8 cellular contexts compared by ENCODE assay signal in the genomic region with DNA sequence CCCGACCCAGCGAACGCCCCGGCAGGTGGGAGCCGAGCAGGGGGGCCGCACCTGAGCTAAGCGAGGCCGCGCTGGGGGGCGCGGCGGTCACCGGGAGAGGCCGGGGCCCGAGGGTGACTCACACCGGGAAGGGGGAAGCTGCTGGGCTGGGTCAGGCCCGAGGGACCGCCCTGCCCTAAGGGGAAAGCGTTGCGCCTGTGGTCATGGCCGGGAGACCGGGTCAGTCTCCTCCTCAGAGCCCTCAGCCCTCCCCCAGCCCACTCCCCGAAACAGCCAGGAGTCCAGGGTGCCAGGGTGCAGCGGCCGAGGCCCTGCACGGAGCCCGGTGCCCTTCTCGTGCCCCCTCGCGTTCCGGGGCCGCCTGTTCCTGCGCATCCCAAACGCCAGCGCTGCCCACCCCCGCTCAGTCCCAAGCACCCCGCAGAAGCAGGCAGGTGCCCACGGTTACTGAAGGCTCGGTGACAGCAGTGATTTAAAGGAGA. TPM values are rescaled to one million over a fixed set of nuclear protein-coding genes. Genes with fewer than 3 reads are reported as not detected.
DNase-seq lines count a peak whose midpoint lies in the region; ATAC-seq, FAIRE-seq and TF ChIP-seq lines count a peak whose summit lies in the region.

No MANE protein-coding gene starts in this region.

- DNase-seq in CD4-positive, CD25-positive, alpha-beta regulatory T cell, result no peak
- DNase-seq in HFFc6 (no peak), keratinocyte (ENCODE audit: low read depth, low spot score) (no peak), suprapubic skin (ENCODE audit: low spot score in 2 of 2) (peak in 1 of 2 donors; percentile 81), NCI-H524 treated with DMSO at 0.1 percent for 48 hours (lab: John Stamatoyannopoulos, UW) (no peak), NCI-H187 (lab: John Stamatoyannopoulos, UW) (no peak), brain microvascular endothelial cell (no peak)
- DNase-seq in activated naive CD8-positive, alpha-beta T cell treated with anti-CD3 and anti-CD28 coated beads, Interleukin-2, amount 10 ng/mL, durations not matched to agents 7 days and 5 days, result peak; percentile 49

- no peaks in the 10 kb centered on the region for H3K9me1 ChIP-seq in keratinocyte (ENCODE audit: control insufficient read depth, extremely low read depth, insufficient read depth, low read length)

- no peak for FAIRE-seq in keratinocyte (lab: Jason Lieb, UNC)

- no peaks in the 10 kb centered on the region for H3K36me3 Mint-ChIP-seq in CD4-positive, CD25-positive, alpha-beta regulatory T cell
- H3K36me3 Mint-ChIP-seq in HFFc6 (ENCODE audit: low read depth), result no peaks in the 10 kb centered on the region
- no peaks in the 10 kb centered on the region for H3K36me3 Mint-ChIP-seq in activated naive CD8-positive, alpha-beta T cell treated with anti-CD3 and anti-CD28 coated beads, Interleukin-2, amount 10 ng/mL, durations not matched to agents 7 days and 5 days

- dilution Hi-C loops in keratinocyte (cut with MboI; ENCODE audit: extremely low pct_ligation_motif_present, low sequenced_read_pairs), result no loop called here

- no peaks in the 10 kb centered on the region for H4K20me1 ChIP-seq in keratinocyte (ENCODE audit: control insufficient read depth, extremely low read depth, insufficient read depth, low read length)

- peaks cover 15% of the 10 kb centered on the region for H3K79me2 ChIP-seq in keratinocyte (ENCODE audit: control insufficient read depth, insufficient read depth, low read length)

- in situ Hi-C loops in brain microvascular endothelial cell (cut with HindIII; ENCODE audit: low pct_ligation_motif_present, low sequenced_read_pairs), result no loop called here

- peaks cover 18% of the 10 kb centered on the region for H3K4me1 ChIP-seq in CD4-positive, CD25-positive, alpha-beta regulatory T cell (ENCODE audit: control insufficient read depth, insufficient read depth, low read length, poor library complexity, severe bottlenecking)
- peaks cover 25% of the 10 kb centered on the region for H3K4me1 ChIP-seq in keratinocyte (ENCODE audit: control insufficient read depth, extremely low read depth, insufficient read depth, low read length)
- H3K4me1 ChIP-seq in suprapubic skin, result peaks cover 40% of the 10 kb centered on the region

- TF ChIP-seq EP300 in suprapubic skin (IDR thresholded peaks at IDR 0.05), result no peak

- H3K4me3 Mint-ChIP-seq in CD4-positive, CD25-positive, alpha-beta regulatory T cell, result peak overlapping the region; percentile 78 to 90 (median 80)
- peak overlapping the region; percentile 73 for H3K4me3 Mint-ChIP-seq in HFFc6
- peak overlapping the region; percentile 51 for H3K4me3 Mint-ChIP-seq in activated naive CD8-positive, alpha-beta T cell treated with anti-CD3 and anti-CD28 coated beads, Interleukin-2, amount 10 ng/mL, durations not matched to agents 7 days and 5 days

- peak overlapping the region; percentile 1 for H2AFZ ChIP-seq in keratinocyte (ENCODE audit: control insufficient read depth, low read length)

- POLR2A ChIA-PET in activated naive CD8-positive, alpha-beta T cell treated with anti-CD3 and anti-CD28 coated beads, Interleukin-2, amount 10 ng/mL, durations not matched to agents 7 days and 5 days (lab: Charles Lee), result interaction anchor here (1.6 to 1.8 kb wide), 3 partner anchors 22 to 121 kb away, joined by 4 to 9 read pairs (median 8); partner anchors contain the start of gene NRARP

- H3K27ac ChIP-seq in CD4-positive, CD25-positive, alpha-beta regulatory T cell (ENCODE audit: insufficient read depth, low read length, poor library complexity, severe bottlenecking), result peak overlapping the region; percentile 33
- peak overlapping the region; percentile 14 for H3K27ac ChIP-seq in keratinocyte (ENCODE audit: control insufficient read depth, insufficient read depth, low read length)
- peak overlapping the region; percentile 78 for H3K27ac ChIP-seq in suprapubic skin
- no peak overlapping the region for H3K27ac ChIP-seq in brain microvascular endothelial cell

- no peak for TF ChIP-seq POLR2A in suprapubic skin (IDR thresholded peaks at IDR 0.05)

- H3K27me3 Mint-ChIP-seq in CD4-positive, CD25-positive, alpha-beta regulatory T cell, result peaks cover 4% of the 10 kb centered on the region
- no peaks in the 10 kb centered on the region; the same call in 1 of the 2 replicates for H3K27me3 Mint-ChIP-seq in HFFc6 (ENCODE audit: insufficient read depth)
- H3K27me3 Mint-ChIP-seq in activated naive CD8-positive, alpha-beta T cell treated with anti-CD3 and anti-CD28 coated beads, Interleukin-2, amount 10 ng/mL, durations not matched to agents 7 days and 5 days, result peaks cover 11% of the 10 kb centered on the region

- no peak overlapping the region for H3K4me3 ChIP-seq in CD4-positive, CD25-positive, alpha-beta regulatory T cell (ENCODE audit: low read depth, low read length)
- H3K4me3 ChIP-seq in keratinocyte (ENCODE audit: control insufficient read depth in 2 of 3, extremely low read depth in 1 of 3, insufficient read depth in 2 of 3, low read depth in 1 of 3, low read length in 3 of 3), result peak overlapping the region; percentile 45 to 58 (median 58)
- peak overlapping the region; percentile 97 for H3K4me3 ChIP-seq in suprapubic skin
- no peak overlapping the region for H3K4me3 ChIP-seq in brain microvascular endothelial cell (ENCODE audit: low read depth, low read length)

- 17% methylated on average over 13 of the region's 39 CpGs for WGBS in suprapubic skin

- H3K4me2 ChIP-seq in keratinocyte (ENCODE audit: control insufficient read depth, extremely low read depth, insufficient read depth, low read depth, low read length), result peak overlapping the region; percentile 71

- peak overlapping the region; percentile 65 for H3K9ac ChIP-seq in keratinocyte (ENCODE audit: control insufficient read depth, extremely low read depth, insufficient read depth, low read length)

- H3K27me3 ChIP-seq in CD4-positive, CD25-positive, alpha-beta regulatory T cell (ENCODE audit: control insufficient read depth, insufficient read depth, low read length), result no peaks in the 10 kb centered on the region
- peaks cover under 1% of the 10 kb centered on the region for H3K27me3 ChIP-seq in keratinocyte (ENCODE audit: control insufficient read depth, extremely low read depth, insufficient read depth, low read length)
- H3K27me3 ChIP-seq in suprapubic skin, result no peaks in the 10 kb centered on the region
- H3K27me3 ChIP-seq in brain microvascular endothelial cell (replicated peaks), result no peaks in the 10 kb centered on the region

- H3K9me3 ChIP-seq in CD4-positive, CD25-positive, alpha-beta regulatory T cell (ENCODE audit: control insufficient read depth in 2 of 2, low read length in 2 of 2), result no peaks in the 10 kb centered on the region
- H3K9me3 ChIP-seq in keratinocyte (ENCODE audit: control insufficient read depth, low read depth, low read length), result no peaks in the 10 kb centered on the region
- no peaks in the 10 kb centered on the region for H3K9me3 ChIP-seq in suprapubic skin

- peaks cover 0 to 21% (median 12%) of the 10 kb centered on the region in 4 donors for H3K4me1 Mint-ChIP-seq in CD4-positive, CD25-positive, alpha-beta regulatory T cell
- H3K4me1 Mint-ChIP-seq in HFFc6 (ENCODE audit: low read depth), result peaks cover 18% of the 10 kb centered on the region
- peaks cover 3% of the 10 kb centered on the region for H3K4me1 Mint-ChIP-seq in activated naive CD8-positive, alpha-beta T cell treated with anti-CD3 and anti-CD28 coated beads, Interleukin-2, amount 10 ng/mL, durations not matched to agents 7 days and 5 days

- TF ChIP-seq CTCF in HFFc6 (IDR thresholded peaks at IDR 0.05) (no peak), keratinocyte (optimal IDR thresholded peaks at IDR 0.05 in 1 of 3, IDR thresholded peaks at IDR 0.05 in 1 of 3, conservative IDR thresholded peaks at IDR 0.05 in 1 of 3; ENCODE audit: extremely low read depth in 1 of 3, insufficient read depth in 2 of 3, low read length in 3 of 3) (no peak), suprapubic skin (IDR thresholded peaks at IDR 0.05) (no peak), brain microvascular endothelial cell (IDR thresholded peaks at IDR 0.05; ENCODE audit: low read depth, low read length, missing control alignments) (no peak)

- ATAC-seq in CD4-positive, CD25-positive, alpha-beta regulatory T cell (ENCODE audit: low read depth in 2 of 2), result no peak
- ATAC-seq in activated naive CD8-positive, alpha-beta T cell treated with anti-CD3 and anti-CD28 coated beads, Interleukin-2, amount 10 ng/mL, durations not matched to agents 7 days and 5 days (ENCODE audit: low read depth), result peak; percentile 3

- H3K9me3 Mint-ChIP-seq in CD4-positive, CD25-positive, alpha-beta regulatory T cell, result no peaks in the 10 kb centered on the region
- no peaks in the 10 kb centered on the region for H3K9me3 Mint-ChIP-seq in HFFc6
- H3K9me3 Mint-ChIP-seq in activated naive CD8-positive, alpha-beta T cell treated with anti-CD3 and anti-CD28 coated beads, Interleukin-2, amount 10 ng/mL, durations not matched to agents 7 days and 5 days, result no peaks in the 10 kb centered on the region

- no peaks in the 10 kb centered on the region for H3K36me3 ChIP-seq in CD4-positive, CD25-positive, alpha-beta regulatory T cell (ENCODE audit: control insufficient read depth, insufficient read depth, low read length)
- H3K36me3 ChIP-seq in keratinocyte (ENCODE audit: control insufficient read depth in 2 of 2, extremely low read depth in 1 of 2, insufficient read depth in 2 of 2, low read length in 2 of 2) (no peaks in the 10 kb centered on the region), suprapubic skin (no peaks in the 10 kb centered on the region), brain microvascular endothelial cell (replicated peaks) (no peaks in the 10 kb centered on the region)

- peak overlapping the region in 2 of 3 donors; percentile 35 to 59 for H3K27ac Mint-ChIP-seq in CD4-positive, CD25-positive, alpha-beta regulatory T cell
- H3K27ac Mint-ChIP-seq in HFFc6, result no peak overlapping the region
- H3K27ac Mint-ChIP-seq in activated naive CD8-positive, alpha-beta T cell treated with anti-CD3 and anti-CD28 coated beads, Interleukin-2, amount 10 ng/mL, durations not matched to agents 7 days and 5 days, result no peak overlapping the region

RNA-seq across cellular contexts. Expression of gene NOXA1, which starts 0.7 kb away (rescaled TPM):
- total RNA-seq in CD4-positive, CD25-positive, alpha-beta regulatory T cell, result 3.8 TPM
- 1 to 10 TPM in 2 of 4 donors, under 1 TPM in 2; 0.83 to 3.3 (median 1.4) TPM for polyA plus RNA-seq in CD4-positive, CD25-positive, alpha-beta regulatory T cell
- total RNA-seq in HFFc6 (2021; fragmentation: NEBNext Ultra II Directional; extraction: Animal tissue kit (Norgen Biotek cat#: 25700)), result under 1 TPM in 5 of 6 experiments, not detected in 1; 0.09 to 0.36 (median 0.20) TPM
- 1 to 10 TPM; 2.8 to 3.7 TPM for total RNA-seq in activated naive CD8-positive, alpha-beta T cell treated with anti-CD3 and anti-CD28 coated beads, Interleukin-2, amount 10 ng/mL, durations not matched to agents 7 days and 5 days
- polyA plus RNA-seq in keratinocyte, result 0.07 to 0.33 TPM (median 0.09 TPM) in 3 replicates
- 0.50 TPM for polyA plus RNA-seq in keratinocyte (2011; ENCODE audit: low read depth)
- 0.14 TPM in 1 of 2 replicates, not detected in the other for polyA plus RNA-seq in keratinocyte (2011; cell fraction: cytosol; rRNA removed)
- 0.74 and 1.4 TPM in 2 replicates for polyA plus RNA-seq in keratinocyte (2011; cell fraction: nucleus; rRNA removed)
- polyA plus RNA-seq in keratinocyte (2012; ENCODE audit: low replicate concordance), result 0.13 and 0.86 TPM in 2 replicates
- not detected in 3 replicates for polyA minus RNA-seq in keratinocyte
- polyA minus RNA-seq in keratinocyte (2011; cell fraction: cytosol; rRNA and poly(A)+ RNA removed), result 1.2 TPM
- polyA minus RNA-seq in keratinocyte (2011; cell fraction: nucleus; rRNA and poly(A)+ RNA removed), result 0.63 and 0.93 TPM in 2 replicates
- 1 to 10 TPM; 2.2 to 7.6 (median 4.0) TPM for total RNA-seq in suprapubic skin

RNA-seq across cellular contexts. Expression of gene EXD3, which starts 0.9 kb away (rescaled TPM):
- 27.3 TPM for total RNA-seq in CD4-positive, CD25-positive, alpha-beta regulatory T cell
- 1 to 10 TPM; 4.7 to 7.2 (median 5.7) TPM for polyA plus RNA-seq in CD4-positive, CD25-positive, alpha-beta regulatory T cell
- total RNA-seq in HFFc6 (2021; fragmentation: NEBNext Ultra II Directional; extraction: Animal tissue kit (Norgen Biotek cat#: 25700)), result 10 to 100 TPM in 1 of 6 experiments, 1 to 10 TPM in 5; 6.4 to 10.6 (median 8.7) TPM
- total RNA-seq in activated naive CD8-positive, alpha-beta T cell treated with anti-CD3 and anti-CD28 coated beads, Interleukin-2, amount 10 ng/mL, durations not matched to agents 7 days and 5 days, result 10 to 100 TPM; 23.4 to 24.7 TPM
- polyA plus RNA-seq in keratinocyte, result 1.5 to 5.4 TPM (median 1.9 TPM) in 3 replicates
- 3.9 TPM for polyA plus RNA-seq in keratinocyte (2011; ENCODE audit: low read depth)
- 0.94 and 3.9 TPM in 2 replicates for polyA plus RNA-seq in keratinocyte (2011; cell fraction: cytosol; rRNA removed)
- 7.1 and 12.1 TPM in 2 replicates for polyA plus RNA-seq in keratinocyte (2011; cell fraction: nucleus; rRNA removed)
- polyA plus RNA-seq in keratinocyte (2012; ENCODE audit: low replicate concordance), result 5.2 and 8.5 TPM in 2 replicates
- polyA minus RNA-seq in keratinocyte, result 2.4 to 3.4 TPM (median 2.6 TPM) in 3 replicates
- polyA minus RNA-seq in keratinocyte (2011; cell fraction: cytosol; rRNA and poly(A)+ RNA removed), result 5.4 TPM
- 3.8 and 5.1 TPM in 2 replicates for polyA minus RNA-seq in keratinocyte (2011; cell fraction: nucleus; rRNA and poly(A)+ RNA removed)
- 10 to 100 TPM in 3 of 4 donors, 1 to 10 TPM in 1; 7.3 to 54.0 (median 16.4) TPM for total RNA-seq in suprapubic skin

RNA-seq across cellular contexts. Expression of gene ENTPD8, which starts 17.3 kb away (rescaled TPM):
- total RNA-seq in CD4-positive, CD25-positive, alpha-beta regulatory T cell, result not detected
- polyA plus RNA-seq in CD4-positive, CD25-positive, alpha-beta regulatory T cell, result not detected
- total RNA-seq in HFFc6 (2021; fragmentation: NEBNext Ultra II Directional; extraction: Animal tissue kit (Norgen Biotek cat#: 25700)), result not detected
- not detected for total RNA-seq in activated naive CD8-positive, alpha-beta T cell treated with anti-CD3 and anti-CD28 coated beads, Interleukin-2, amount 10 ng/mL, durations not matched to agents 7 days and 5 days
- not detected in 3 replicates for polyA plus RNA-seq in keratinocyte
- polyA plus RNA-seq in keratinocyte (2011; ENCODE audit: low read depth), result not detected
- not detected in 2 replicates for polyA plus RNA-seq in keratinocyte (2011; cell fraction: cytosol; rRNA removed)
- polyA plus RNA-seq in keratinocyte (2011; cell fraction: nucleus; rRNA removed), result 0.05 TPM in 1 of 2 replicates, not detected in the other
- not detected in 2 replicates for polyA plus RNA-seq in keratinocyte (2012; ENCODE audit: low replicate concordance)
- polyA minus RNA-seq in keratinocyte, result not detected in 3 replicates
- polyA minus RNA-seq in keratinocyte (2011; cell fraction: cytosol; rRNA and poly(A)+ RNA removed), result not detected
- not detected in 2 replicates for polyA minus RNA-seq in keratinocyte (2011; cell fraction: nucleus; rRNA and poly(A)+ RNA removed)
- total RNA-seq in suprapubic skin, result not detected

RNA-seq across cellular contexts. Expression of gene NSMF, which starts 35.3 kb away (rescaled TPM):
- 109 TPM for total RNA-seq in CD4-positive, CD25-positive, alpha-beta regulatory T cell
- polyA plus RNA-seq in CD4-positive, CD25-positive, alpha-beta regulatory T cell, result 10 to 100 TPM in 2 of 4 donors, 1 to 10 TPM in 2; 9.3 to 14.5 (median 11.8) TPM
- total RNA-seq in HFFc6 (2021; fragmentation: NEBNext Ultra II Directional; extraction: Animal tissue kit (Norgen Biotek cat#: 25700)), result 10 to 100 TPM; 24.3 to 29.9 (median 26.4) TPM
- 10 to 100 TPM; 54.3 to 58.4 TPM for total RNA-seq in activated naive CD8-positive, alpha-beta T cell treated with anti-CD3 and anti-CD28 coated beads, Interleukin-2, amount 10 ng/mL, durations not matched to agents 7 days and 5 days
- 29.5 to 46.6 TPM (median 33.1 TPM) in 3 replicates for polyA plus RNA-seq in keratinocyte
- polyA plus RNA-seq in keratinocyte (2011; ENCODE audit: low read depth), result 5.6 TPM
- 25.8 and 51.4 TPM in 2 replicates for polyA plus RNA-seq in keratinocyte (2011; cell fraction: cytosol; rRNA removed)
- polyA plus RNA-seq in keratinocyte (2011; cell fraction: nucleus; rRNA removed), result 97.1 and 113 TPM in 2 replicates
- 23.0 and 34.1 TPM in 2 replicates for polyA plus RNA-seq in keratinocyte (2012; ENCODE audit: low replicate concordance)
- 28.3 to 102 TPM (median 39.7 TPM) in 3 replicates for polyA minus RNA-seq in keratinocyte
- 67.9 TPM for polyA minus RNA-seq in keratinocyte (2011; cell fraction: cytosol; rRNA and poly(A)+ RNA removed)
- polyA minus RNA-seq in keratinocyte (2011; cell fraction: nucleus; rRNA and poly(A)+ RNA removed), result 34.3 and 39.8 TPM in 2 replicates
- total RNA-seq in suprapubic skin, result 10 to 100 TPM; 36.1 to 48.1 (median 39.8) TPM

Comparison
In these comparisons a context has a peak if more than half of its experiments do, and no peak if none do; other contexts are left out.
1. H3K4me3 ChIP-seq: peak in keratinocyte (3 of 3) and suprapubic skin (single experiment); none in CD4-positive, CD25-positive, alpha-beta regulatory T cell (single experiment) and brain microvascular endothelial cell (single experiment).
2. H3K27ac Mint-ChIP-seq: peak in CD4-positive, CD25-positive, alpha-beta regulatory T cell (2 of 3); none in HFFc6 (single experiment) and activated naive CD8-positive, alpha-beta T cell treated with anti-CD3 and anti-CD28 coated beads, Interleukin-2, amount 10 ng/mL, durations not matched to agents 7 days and 5 days (single experiment).
3. Peak in every context shown above with its lines, with median percentiles within 50 percentile points of each other: H3K4me3 Mint-ChIP-seq.